Comparison of ENCODE assay signal across 1 cellular context in the genomic region with DNA sequence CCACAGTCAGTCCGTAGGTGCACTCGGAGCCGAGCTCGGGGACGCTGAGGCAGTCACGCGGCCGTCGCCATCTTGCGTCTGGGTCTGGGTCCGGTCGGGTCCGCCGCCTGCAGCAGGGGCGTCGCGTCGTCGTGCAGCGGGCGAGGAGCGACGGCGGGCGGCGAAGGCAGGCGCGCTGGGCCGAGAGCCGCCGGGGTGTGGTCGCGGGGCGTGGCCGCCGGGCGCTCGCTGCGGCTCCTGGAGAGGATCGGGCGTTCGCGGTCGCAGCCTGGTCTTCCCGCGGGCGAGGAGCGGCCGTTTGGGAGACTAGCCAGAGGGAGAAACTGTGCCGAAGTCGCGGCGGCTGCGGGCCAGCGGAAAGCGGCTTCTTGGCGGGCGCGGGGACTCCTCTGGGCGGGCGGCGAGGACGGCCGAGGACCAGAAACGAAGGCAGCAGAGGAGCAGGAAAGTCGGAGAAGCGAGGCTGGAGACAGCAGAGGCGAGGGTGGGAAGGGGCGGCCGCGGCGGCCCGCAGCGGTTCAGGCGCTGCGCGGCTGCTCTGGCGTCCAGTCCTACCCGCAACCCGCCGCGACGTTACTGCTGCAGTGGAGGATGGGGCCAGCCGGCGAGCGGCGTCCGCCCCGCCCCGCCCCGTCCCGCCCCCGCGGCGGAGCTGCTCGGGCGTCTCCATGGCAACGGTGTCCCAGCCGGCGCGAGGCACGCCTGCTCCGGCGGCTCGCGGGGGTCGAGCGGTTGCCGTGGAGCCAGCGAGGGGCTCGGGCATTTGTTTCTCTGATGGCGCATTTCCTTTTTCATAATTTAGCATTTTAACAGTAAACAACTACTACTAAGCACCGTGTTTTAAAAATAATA.
TF ChIP-seq lines count a peak whose summit lies in the region.

A gene with protein sequence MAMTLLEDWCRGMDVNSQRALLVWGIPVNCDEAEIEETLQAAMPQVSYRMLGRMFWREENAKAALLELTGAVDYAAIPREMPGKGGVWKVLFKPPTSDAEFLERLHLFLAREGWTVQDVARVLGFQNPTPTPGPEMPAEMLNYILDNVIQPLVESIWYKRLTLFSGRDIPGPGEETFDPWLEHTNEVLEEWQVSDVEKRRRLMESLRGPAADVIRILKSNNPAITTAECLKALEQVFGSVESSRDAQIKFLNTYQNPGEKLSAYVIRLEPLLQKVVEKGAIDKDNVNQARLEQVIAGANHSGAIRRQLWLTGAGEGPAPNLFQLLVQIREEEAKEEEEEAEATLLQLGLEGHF (minus strand): TSS at position 581 of the 852 bp plus-strand sequence. CDS start 745 bp downstream, outside the sequence.

TF ChIP-seq in HEK293, 187 proteins besides CTCF, POLR2A, EP300 and RAD21 (continued from another document and continues in another):
- TF ChIP-seq, protein P1, sequence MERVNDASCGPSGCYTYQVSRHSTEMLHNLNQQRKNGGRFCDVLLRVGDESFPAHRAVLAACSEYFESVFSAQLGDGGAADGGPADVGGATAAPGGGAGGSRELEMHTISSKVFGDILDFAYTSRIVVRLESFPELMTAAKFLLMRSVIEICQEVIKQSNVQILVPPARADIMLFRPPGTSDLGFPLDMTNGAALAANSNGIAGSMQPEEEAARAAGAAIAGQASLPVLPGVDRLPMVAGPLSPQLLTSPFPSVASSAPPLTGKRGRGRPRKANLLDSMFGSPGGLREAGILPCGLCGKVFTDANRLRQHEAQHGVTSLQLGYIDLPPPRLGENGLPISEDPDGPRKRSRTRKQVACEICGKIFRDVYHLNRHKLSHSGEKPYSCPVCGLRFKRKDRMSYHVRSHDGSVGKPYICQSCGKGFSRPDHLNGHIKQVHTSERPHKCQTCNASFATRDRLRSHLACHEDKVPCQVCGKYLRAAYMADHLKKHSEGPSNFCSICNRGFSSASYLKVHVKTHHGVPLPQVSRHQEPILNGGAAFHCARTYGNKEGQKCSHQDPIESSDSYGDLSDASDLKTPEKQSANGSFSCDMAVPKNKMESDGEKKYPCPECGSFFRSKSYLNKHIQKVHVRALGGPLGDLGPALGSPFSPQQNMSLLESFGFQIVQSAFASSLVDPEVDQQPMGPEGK (tag by site-specific recombination; IDR thresholded peaks at IDR 0.05) = 0 out of 2 replicates have a peak, but pooled peaks have one; percentile 35
- TF ChIP-seq, protein P2, sequence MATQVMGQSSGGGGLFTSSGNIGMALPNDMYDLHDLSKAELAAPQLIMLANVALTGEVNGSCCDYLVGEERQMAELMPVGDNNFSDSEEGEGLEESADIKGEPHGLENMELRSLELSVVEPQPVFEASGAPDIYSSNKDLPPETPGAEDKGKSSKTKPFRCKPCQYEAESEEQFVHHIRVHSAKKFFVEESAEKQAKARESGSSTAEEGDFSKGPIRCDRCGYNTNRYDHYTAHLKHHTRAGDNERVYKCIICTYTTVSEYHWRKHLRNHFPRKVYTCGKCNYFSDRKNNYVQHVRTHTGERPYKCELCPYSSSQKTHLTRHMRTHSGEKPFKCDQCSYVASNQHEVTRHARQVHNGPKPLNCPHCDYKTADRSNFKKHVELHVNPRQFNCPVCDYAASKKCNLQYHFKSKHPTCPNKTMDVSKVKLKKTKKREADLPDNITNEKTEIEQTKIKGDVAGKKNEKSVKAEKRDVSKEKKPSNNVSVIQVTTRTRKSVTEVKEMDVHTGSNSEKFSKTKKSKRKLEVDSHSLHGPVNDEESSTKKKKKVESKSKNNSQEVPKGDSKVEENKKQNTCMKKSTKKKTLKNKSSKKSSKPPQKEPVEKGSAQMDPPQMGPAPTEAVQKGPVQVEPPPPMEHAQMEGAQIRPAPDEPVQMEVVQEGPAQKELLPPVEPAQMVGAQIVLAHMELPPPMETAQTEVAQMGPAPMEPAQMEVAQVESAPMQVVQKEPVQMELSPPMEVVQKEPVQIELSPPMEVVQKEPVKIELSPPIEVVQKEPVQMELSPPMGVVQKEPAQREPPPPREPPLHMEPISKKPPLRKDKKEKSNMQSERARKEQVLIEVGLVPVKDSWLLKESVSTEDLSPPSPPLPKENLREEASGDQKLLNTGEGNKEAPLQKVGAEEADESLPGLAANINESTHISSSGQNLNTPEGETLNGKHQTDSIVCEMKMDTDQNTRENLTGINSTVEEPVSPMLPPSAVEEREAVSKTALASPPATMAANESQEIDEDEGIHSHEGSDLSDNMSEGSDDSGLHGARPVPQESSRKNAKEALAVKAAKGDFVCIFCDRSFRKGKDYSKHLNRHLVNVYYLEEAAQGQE (tag by site-specific recombination; IDR thresholded peaks at IDR 0.05) = 0 out of 2 replicates have a peak, but pooled peaks have one; percentile 15
- TF ChIP-seq ZNF391 (tag by site-specific recombination; IDR thresholded peaks at IDR 0.05; ENCODE audit: borderline replicate concordance, low read depth) (0 out of 2 replicates have a peak, but pooled peaks have one; percentile 52), ZNF140 (tag by site-specific recombination; IDR thresholded peaks at IDR 0.05) (no peak), KLF16 (tag by site-specific recombination; IDR thresholded peaks at IDR 0.05) (no peak), ZNF560 (tag by site-specific recombination; IDR thresholded peaks at IDR 0.05; ENCODE audit: borderline replicate concordance) (no peak), KLF1 (tag by site-specific recombination; IDR thresholded peaks at IDR 0.05) (peak; percentile 83), ZNF76 (tag by site-specific recombination; IDR thresholded peaks at IDR 0.05; ENCODE audit: borderline replicate concordance, low read depth) (no peak; the same call in 1 of the 2 replicates), ZNF707 (tag by site-specific recombination; IDR thresholded peaks at IDR 0.05) (no peak), ZBTB8A (tag by site-specific recombination; IDR thresholded peaks at IDR 0.05) (peak; percentile 90), YY1 (tag by site-specific recombination; IDR thresholded peaks at IDR 0.05) (peak; percentile 77), REPIN1 (tag by site-specific recombination; IDR thresholded peaks at IDR 0.05; ENCODE audit: low read depth) (no peak), ZBTB17 (tag by site-specific recombination; IDR thresholded peaks at IDR 0.05) (0 out of 2 replicates have a peak, but pooled peaks have one; percentile 37), ZNF585B (tag by site-specific recombination; IDR thresholded peaks at IDR 0.05) (no peak), ZBTB20 (tag by site-specific recombination; IDR thresholded peaks at IDR 0.05) (peak; percentile 58; the same call in 1 of the 2 replicates), ZNF175 (tag by site-specific recombination; IDR thresholded peaks at IDR 0.05) (no peak), ZFP37 (tag by site-specific recombination; IDR thresholded peaks at IDR 0.05) (peak; percentile 71; the same call in 1 of the 2 replicates), ZXDB (tag by site-specific recombination; IDR thresholded peaks at IDR 0.05) (peak; percentile 69; the same call in 1 of the 2 replicates), ZNF404 (tag by site-specific recombination; IDR thresholded peaks at IDR 0.05) (no peak), HOXA7 (CRISPR knock-in tag; IDR thresholded peaks at IDR 0.05; ENCODE audit: borderline replicate concordance) (no peak), ZNF777 (tag by site-specific recombination; IDR thresholded peaks at IDR 0.05; ENCODE audit: borderline replicate concordance) (0 out of 2 replicates have a peak, but pooled peaks have one; percentile 5), ZNF211 (tag by site-specific recombination; IDR thresholded peaks at IDR 0.05; ENCODE audit: low read depth) (no peak), ZNF514 (tag by site-specific recombination; IDR thresholded peaks at IDR 0.05) (no peak), ZNF670 (tag by site-specific recombination; IDR thresholded peaks at IDR 0.05; ENCODE audit: low read depth) (no peak), TCF7L2 (IDR thresholded peaks at IDR 0.05; ENCODE audit: borderline replicate concordance, low read depth, low read length) (no peak), YY2 (tag by site-specific recombination; IDR thresholded peaks at IDR 0.05) (no peak)
- TF ChIP-seq, protein P3, sequence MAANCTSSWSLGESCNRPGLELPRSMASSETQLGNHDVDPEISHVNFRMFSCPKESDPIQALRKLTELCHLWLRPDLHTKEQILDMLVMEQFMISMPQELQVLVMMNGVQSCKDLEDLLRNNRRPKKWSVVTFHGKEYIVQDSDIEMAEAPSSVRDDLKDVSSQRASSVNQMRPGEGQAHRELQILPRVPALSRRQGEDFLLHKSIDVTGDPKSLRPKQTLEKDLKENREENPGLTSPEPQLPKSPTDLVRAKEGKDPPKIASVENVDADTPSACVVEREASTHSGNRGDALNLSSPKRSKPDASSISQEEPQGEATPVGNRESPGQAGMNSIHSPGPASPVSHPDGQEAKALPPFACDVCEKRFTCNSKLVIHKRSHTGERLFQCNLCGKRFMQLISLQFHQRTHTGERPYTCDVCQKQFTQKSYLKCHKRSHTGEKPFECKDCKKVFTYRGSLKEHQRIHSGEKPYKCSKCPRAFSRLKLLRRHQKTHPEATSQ (tag by site-specific recombination; IDR thresholded peaks at IDR 0.05) = no peak
- TF ChIP-seq, protein P4, sequence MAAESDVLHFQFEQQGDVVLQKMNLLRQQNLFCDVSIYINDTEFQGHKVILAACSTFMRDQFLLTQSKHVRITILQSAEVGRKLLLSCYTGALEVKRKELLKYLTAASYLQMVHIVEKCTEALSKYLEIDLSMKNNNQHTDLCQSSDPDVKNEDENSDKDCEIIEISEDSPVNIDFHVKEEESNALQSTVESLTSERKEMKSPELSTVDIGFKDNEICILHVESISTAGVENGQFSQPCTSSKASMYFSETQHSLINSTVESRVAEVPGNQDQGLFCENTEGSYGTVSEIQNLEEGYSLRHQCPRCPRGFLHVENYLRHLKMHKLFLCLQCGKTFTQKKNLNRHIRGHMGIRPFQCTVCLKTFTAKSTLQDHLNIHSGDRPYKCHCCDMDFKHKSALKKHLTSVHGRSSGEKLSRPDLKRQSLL (tag by site-specific recombination; IDR thresholded peaks at IDR 0.05) = no peak
- TF ChIP-seq, protein P5, sequence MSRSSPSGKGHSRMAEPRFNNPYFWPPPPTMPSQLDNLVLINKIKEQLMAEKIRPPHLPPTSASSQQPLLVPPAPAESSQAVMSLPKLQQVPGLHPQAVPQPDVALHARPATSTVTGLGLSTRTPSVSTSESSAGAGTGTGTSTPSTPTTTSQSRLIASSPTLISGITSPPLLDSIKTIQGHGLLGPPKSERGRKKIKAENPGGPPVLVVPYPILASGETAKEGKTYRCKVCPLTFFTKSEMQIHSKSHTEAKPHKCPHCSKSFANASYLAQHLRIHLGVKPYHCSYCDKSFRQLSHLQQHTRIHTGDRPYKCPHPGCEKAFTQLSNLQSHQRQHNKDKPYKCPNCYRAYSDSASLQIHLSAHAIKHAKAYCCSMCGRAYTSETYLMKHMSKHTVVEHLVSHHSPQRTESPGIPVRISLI (tag by site-specific recombination; IDR thresholded peaks at IDR 0.05) = no peak
- TF ChIP-seq, protein P6, sequence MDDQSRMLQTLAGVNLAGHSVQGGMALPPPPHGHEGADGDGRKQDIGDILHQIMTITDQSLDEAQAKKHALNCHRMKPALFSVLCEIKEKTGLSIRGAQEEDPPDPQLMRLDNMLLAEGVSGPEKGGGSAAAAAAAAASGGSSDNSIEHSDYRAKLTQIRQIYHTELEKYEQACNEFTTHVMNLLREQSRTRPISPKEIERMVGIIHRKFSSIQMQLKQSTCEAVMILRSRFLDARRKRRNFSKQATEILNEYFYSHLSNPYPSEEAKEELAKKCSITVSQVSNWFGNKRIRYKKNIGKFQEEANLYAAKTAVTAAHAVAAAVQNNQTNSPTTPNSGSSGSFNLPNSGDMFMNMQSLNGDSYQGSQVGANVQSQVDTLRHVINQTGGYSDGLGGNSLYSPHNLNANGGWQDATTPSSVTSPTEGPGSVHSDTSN (CRISPR knock-in tag; IDR thresholded peaks at IDR 0.05) = peak; percentile 85; the same call in 1 of the 2 replicates
- TF ChIP-seq, protein P7, sequence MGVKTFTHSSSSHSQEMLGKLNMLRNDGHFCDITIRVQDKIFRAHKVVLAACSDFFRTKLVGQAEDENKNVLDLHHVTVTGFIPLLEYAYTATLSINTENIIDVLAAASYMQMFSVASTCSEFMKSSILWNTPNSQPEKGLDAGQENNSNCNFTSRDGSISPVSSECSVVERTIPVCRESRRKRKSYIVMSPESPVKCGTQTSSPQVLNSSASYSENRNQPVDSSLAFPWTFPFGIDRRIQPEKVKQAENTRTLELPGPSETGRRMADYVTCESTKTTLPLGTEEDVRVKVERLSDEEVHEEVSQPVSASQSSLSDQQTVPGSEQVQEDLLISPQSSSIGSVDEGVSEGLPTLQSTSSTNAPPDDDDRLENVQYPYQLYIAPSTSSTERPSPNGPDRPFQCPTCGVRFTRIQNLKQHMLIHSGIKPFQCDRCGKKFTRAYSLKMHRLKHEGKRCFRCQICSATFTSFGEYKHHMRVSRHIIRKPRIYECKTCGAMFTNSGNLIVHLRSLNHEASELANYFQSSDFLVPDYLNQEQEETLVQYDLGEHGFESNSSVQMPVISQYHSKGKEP (tag by site-specific recombination; IDR thresholded peaks at IDR 0.05) = 0 out of 2 replicates have a peak, but pooled peaks have one; percentile 2
- TF ChIP-seq, protein P8, sequence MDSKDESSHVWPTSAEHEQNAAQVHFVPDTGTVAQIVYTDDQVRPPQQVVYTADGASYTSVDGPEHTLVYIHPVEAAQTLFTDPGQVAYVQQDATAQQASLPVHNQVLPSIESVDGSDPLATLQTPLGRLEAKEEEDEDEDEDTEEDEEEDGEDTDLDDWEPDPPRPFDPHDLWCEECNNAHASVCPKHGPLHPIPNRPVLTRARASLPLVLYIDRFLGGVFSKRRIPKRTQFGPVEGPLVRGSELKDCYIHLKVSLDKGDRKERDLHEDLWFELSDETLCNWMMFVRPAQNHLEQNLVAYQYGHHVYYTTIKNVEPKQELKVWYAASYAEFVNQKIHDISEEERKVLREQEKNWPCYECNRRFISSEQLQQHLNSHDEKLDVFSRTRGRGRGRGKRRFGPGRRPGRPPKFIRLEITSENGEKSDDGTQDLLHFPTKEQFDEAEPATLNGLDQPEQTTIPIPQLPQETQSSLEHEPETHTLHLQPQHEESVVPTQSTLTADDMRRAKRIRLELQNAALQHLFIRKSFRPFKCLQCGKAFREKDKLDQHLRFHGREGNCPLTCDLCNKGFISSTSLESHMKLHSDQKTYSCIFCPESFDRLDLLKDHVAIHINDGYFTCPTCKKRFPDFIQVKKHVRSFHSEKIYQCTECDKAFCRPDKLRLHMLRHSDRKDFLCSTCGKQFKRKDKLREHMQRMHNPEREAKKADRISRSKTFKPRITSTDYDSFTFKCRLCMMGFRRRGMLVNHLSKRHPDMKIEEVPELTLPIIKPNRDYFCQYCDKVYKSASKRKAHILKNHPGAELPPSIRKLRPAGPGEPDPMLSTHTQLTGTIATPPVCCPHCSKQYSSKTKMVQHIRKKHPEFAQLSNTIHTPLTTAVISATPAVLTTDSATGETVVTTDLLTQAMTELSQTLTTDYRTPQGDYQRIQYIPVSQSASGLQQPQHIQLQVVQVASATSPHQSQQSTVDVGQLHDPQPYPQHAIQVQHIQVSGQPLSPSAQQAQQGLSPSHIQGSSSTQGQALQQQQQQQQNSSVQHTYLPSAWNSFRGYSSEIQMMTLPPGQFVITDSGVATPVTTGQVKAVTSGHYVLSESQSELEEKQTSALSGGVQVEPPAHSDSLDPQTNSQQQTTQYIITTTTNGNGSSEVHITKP (tag by site-specific recombination; IDR thresholded peaks at IDR 0.05) = peak; percentile 99
- TF ChIP-seq, protein P9, sequence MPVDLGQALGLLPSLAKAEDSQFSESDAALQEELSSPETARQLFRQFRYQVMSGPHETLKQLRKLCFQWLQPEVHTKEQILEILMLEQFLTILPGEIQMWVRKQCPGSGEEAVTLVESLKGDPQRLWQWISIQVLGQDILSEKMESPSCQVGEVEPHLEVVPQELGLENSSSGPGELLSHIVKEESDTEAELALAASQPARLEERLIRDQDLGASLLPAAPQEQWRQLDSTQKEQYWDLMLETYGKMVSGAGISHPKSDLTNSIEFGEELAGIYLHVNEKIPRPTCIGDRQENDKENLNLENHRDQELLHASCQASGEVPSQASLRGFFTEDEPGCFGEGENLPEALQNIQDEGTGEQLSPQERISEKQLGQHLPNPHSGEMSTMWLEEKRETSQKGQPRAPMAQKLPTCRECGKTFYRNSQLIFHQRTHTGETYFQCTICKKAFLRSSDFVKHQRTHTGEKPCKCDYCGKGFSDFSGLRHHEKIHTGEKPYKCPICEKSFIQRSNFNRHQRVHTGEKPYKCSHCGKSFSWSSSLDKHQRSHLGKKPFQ (tag by site-specific recombination; IDR thresholded peaks at IDR 0.05) = no peak
